In genomic region chr9:84340535-84340934, GRCh38 we compare ENCODE assay signal across 15 cellular contexts. TPM values are rescaled to one million over a fixed set of nuclear protein-coding genes. Genes with fewer than 3 reads are reported as not detected.
A peak's percentile ranks its signal among the peaks of the same experiment; 100 is the strongest.
DNase-seq lines count a peak whose midpoint lies in the region; ATAC-seq and TF ChIP-seq lines count a peak whose summit lies in the region.
"Had no signal": no experiment of that assay in that cellular context is flagged by ENCODE, and none has a peak within 500 bp of the region (broad histone marks: within the 10 kb centered on the region; RNA-seq: fewer than 3 reads in every experiment).

TSS of gene SLC28A3 (minus strand) at chr9:84340758. CDS start at chr9:84340633, 125 bp downstream.

- H3K4me3 ChIP-seq in OCI-LY3 (ENCODE audit: low read length) (peak within 1 kb of the TSS; percentile 62), mucosa of descending colon (no peak within 1 kb of the TSS)
- H3K4me3 ChIP-seq: tibial artery had no signal

- H3K36me3 ChIP-seq in OCI-LY3 (replicated peaks; ENCODE audit: low read depth, low read length): no peaks in the 10 kb centered on the region
- H3K36me3 ChIP-seq in mucosa of descending colon (ENCODE audit: low read depth): no peaks in the 10 kb centered on the region
- H3K36me3 ChIP-seq: tibial artery had no signal

- peaks cover 14% of the 10 kb centered on the region for H3K4me1 Mint-ChIP-seq in Calu3 (ENCODE audit: low read depth, unreplicated experiment)
- H3K4me1 Mint-ChIP-seq in natural killer cell treated with Interleukin-12 subunit alpha and Interleukin-12 subunit beta and Interleukin-15 and Interleukin-18, amount 100 ng/mL, for 72 hours (ENCODE audit: low read depth in 2 of 2): no peaks in the 10 kb centered on the region
- H3K4me1 Mint-ChIP-seq: activated naive CD8-positive, alpha-beta T cell treated with anti-CD3 and anti-CD28 coated beads, Interleukin-2, amount 10 ng/mL, durations not matched to agents 7 days and 5 days had no signal

- TF ChIP-seq CTCF in Calu3 (IDR thresholded peaks at IDR 0.05; ENCODE audit: unreplicated experiment) (no peak), OCI-LY3 (IDR thresholded peaks at IDR 0.05; ENCODE audit: low read depth, low read length) (no peak), mucosa of descending colon (IDR thresholded peaks at IDR 0.05) (no peak)

- ATAC-seq in mucosa of descending colon: peak; percentile 89
- ATAC-seq in natural killer cell treated with Interleukin-12 subunit alpha and Interleukin-12 subunit beta and Interleukin-15 and Interleukin-18, amount 100 ng/mL, for 72 hours: no peak
- no peak for ATAC-seq in HG03039 (IDR thresholded peaks at IDR 0.05; ENCODE audit: unreplicated experiment)

- peaks cover 21% of the 10 kb centered on the region for H3K4me1 ChIP-seq in OCI-LY3 (ENCODE audit: low read length)
- H3K4me1 ChIP-seq in mucosa of descending colon (ENCODE audit: low read depth): no peaks in the 10 kb centered on the region
- H3K4me1 ChIP-seq: tibial artery had no signal

- no peaks in the 10 kb centered on the region for H3K9me3 Mint-ChIP-seq in Calu3 (ENCODE audit: low read depth, unreplicated experiment)
- H3K9me3 Mint-ChIP-seq in natural killer cell treated with Interleukin-12 subunit alpha and Interleukin-12 subunit beta and Interleukin-15 and Interleukin-18, amount 100 ng/mL, for 72 hours: no peaks in the 10 kb centered on the region
- H3K9me3 Mint-ChIP-seq: activated naive CD8-positive, alpha-beta T cell treated with anti-CD3 and anti-CD28 coated beads, Interleukin-2, amount 10 ng/mL, durations not matched to agents 7 days and 5 days had no signal

- peak within 1 kb of the TSS; percentile 52 for H3K27ac Mint-ChIP-seq in Calu3 (ENCODE audit: unreplicated experiment)
- no peak within 1 kb of the TSS for H3K27ac Mint-ChIP-seq in natural killer cell treated with Interleukin-12 subunit alpha and Interleukin-12 subunit beta and Interleukin-15 and Interleukin-18, amount 100 ng/mL, for 72 hours
- H3K27ac Mint-ChIP-seq: activated naive CD8-positive, alpha-beta T cell treated with anti-CD3 and anti-CD28 coated beads, Interleukin-2, amount 10 ng/mL, durations not matched to agents 7 days and 5 days had no signal

- BruUV-seq in Calu3 (replicated peaks; lab: Mats Ljungman, UMichigan): no TSS peak

- H3K27me3 Mint-ChIP-seq in Calu3 (ENCODE audit: unreplicated experiment): no peaks in the 10 kb centered on the region
- peaks cover 0 to 5% of the 10 kb centered on the region in 2 donors for H3K27me3 Mint-ChIP-seq in natural killer cell treated with Interleukin-12 subunit alpha and Interleukin-12 subunit beta and Interleukin-15 and Interleukin-18, amount 100 ng/mL, for 72 hours

- H3K36me3 Mint-ChIP-seq in Calu3 (ENCODE audit: insufficient read depth, unreplicated experiment): peaks cover 11% of the 10 kb centered on the region
- H3K36me3 Mint-ChIP-seq in natural killer cell treated with Interleukin-12 subunit alpha and Interleukin-12 subunit beta and Interleukin-15 and Interleukin-18, amount 100 ng/mL, for 72 hours: no peaks in the 10 kb centered on the region
- H3K36me3 Mint-ChIP-seq: activated naive CD8-positive, alpha-beta T cell treated with anti-CD3 and anti-CD28 coated beads, Interleukin-2, amount 10 ng/mL, durations not matched to agents 7 days and 5 days had no signal

- no peaks in the 10 kb centered on the region for H4K20me1 ChIP-seq in OCI-LY3 (ENCODE audit: insufficient read depth, low read length)

- peak within 1 kb of the TSS; percentile 77 for H3K4me2 ChIP-seq in OCI-LY3 (ENCODE audit: low read length)

- H3K79me2 ChIP-seq in OCI-LY3 (ENCODE audit: low read length): no peaks in the 10 kb centered on the region

- H3K27ac ChIP-seq in OCI-LY3 (ENCODE audit: low read length) (no peak within 1 kb of the TSS), epithelial cell of prostate (peak within 1 kb of the TSS; percentile 55)
- H3K27ac ChIP-seq: tibial artery had no signal

- H3K4me3 Mint-ChIP-seq in Calu3 (ENCODE audit: low read depth, unreplicated experiment): peak within 1 kb of the TSS; percentile 64
- H3K4me3 Mint-ChIP-seq in natural killer cell treated with Interleukin-12 subunit alpha and Interleukin-12 subunit beta and Interleukin-15 and Interleukin-18, amount 100 ng/mL, for 72 hours: no peak within 1 kb of the TSS
- H3K4me3 Mint-ChIP-seq: activated naive CD8-positive, alpha-beta T cell treated with anti-CD3 and anti-CD28 coated beads, Interleukin-2, amount 10 ng/mL, durations not matched to agents 7 days and 5 days had no signal

- no peak within 1 kb of the TSS; the same call in 1 of the 2 replicates for H2AFZ ChIP-seq in OCI-LY3 (ENCODE audit: low read depth, low read length)

- no peaks in the 10 kb centered on the region for H3K27me3 ChIP-seq in OCI-LY3 (ENCODE audit: low read depth, low read length)
- H3K27me3 ChIP-seq: tibial artery had no signal

- H3K9me3 ChIP-seq in OCI-LY3 (ENCODE audit: insufficient read depth, low read length) (no peaks in the 10 kb centered on the region), mucosa of descending colon (no peaks in the 10 kb centered on the region)
- H3K9me3 ChIP-seq: tibial artery had no signal

- peak within 1 kb of the TSS; percentile 9; the same call in 1 of the 2 replicates for H3K9ac ChIP-seq in OCI-LY3 (ENCODE audit: low read length)

- intact Hi-C loops in Calu3 (cut with micrococcal nuclease; ENCODE audit: unreplicated experiment): no loop called here
- intact Hi-C loops in mucosa of descending colon (cut with DNase I, micrococcal nuclease): no loop called here

- CTCF ChIA-PET in Calu3 (lab: Charles Lee): interaction anchor here (0.7 kb wide), 3 partner anchors 32 to 57 kb away, joined by 3 to 7 read pairs (median 5); no protein-coding TSS in a partner anchor

- DNase-seq in Calu3 (peak; percentile 28), epithelial cell of prostate (ENCODE audit: low read depth, low spot score) (no peak), mucosa of descending colon (peak; percentile 42 to 67 (median 60)), NCI-H2171 (lab: John Stamatoyannopoulos, UW) (no peak), T1000 (lab: John Stamatoyannopoulos, UW) (no peak)
- no peak for DNase-seq in natural killer cell treated with Interleukin-12 subunit alpha and Interleukin-12 subunit beta and Interleukin-15 and Interleukin-18, amount 100 ng/mL, for 72 hours (ENCODE audit: low spot score)
- DNase-seq: activated CD4-positive, alpha-beta T cell treated with anti-CD3 and anti-CD28 coated beads for 48 hours; activated naive CD8-positive, alpha-beta T cell treated with anti-CD3 and anti-CD28 coated beads, Interleukin-2, amount 10 ng/mL, durations not matched to agents 7 days and 5 days; activated T-cell treated with anti-CD3 and anti-CD28 coated beads, Interleukin-2, amount 50 U/mL, for 1 hour; glutamatergic neuron; NCI-H1694; tibial artery had no signal

RNA-seq across cellular contexts. Expression of gene SLC28A3, which starts in this region (rescaled TPM):
- total RNA-seq in Calu3 (2022) (10.7 and 18.3 TPM in 2 replicates), mucosa of descending colon (1 to 10 TPM in 1 of 3 donors, under 1 TPM in 2; 0.35 to 7.2 (median 0.41) TPM)
- total RNA-seq in natural killer cell treated with Interleukin-12 subunit alpha and Interleukin-12 subunit beta and Interleukin-15 and Interleukin-18, amount 100 ng/mL, for 72 hours: under 1 TPM; 0.07 to 0.08 TPM
- total RNA-seq: pulmonary artery endothelial cell had no signal

Comparison
In these comparisons a context has a peak if more than half of its experiments do, and no peak if none do; other contexts are left out.
1. DNase-seq: peak in Calu3 (single experiment) and mucosa of descending colon (3 of 3); none in epithelial cell of prostate (single experiment), natural killer cell treated with Interleukin-12 subunit alpha and Interleukin-12 subunit beta and Interleukin-15 and Interleukin-18, amount 100 ng/mL, for 72 hours (single experiment), NCI-H2171 (single experiment) and T1000 (single experiment).